8 cellular contexts compared by ENCODE assay signal in genomic region chr7:100583132-100584045, GRCh38. TPM values are rescaled to one million over a fixed set of nuclear protein-coding genes. Genes with fewer than 3 reads are reported as not detected.
A peak's percentile ranks its signal among the peaks of the same experiment; 100 is the strongest.
DNase-seq lines count a peak whose midpoint lies in the region; ATAC-seq and TF ChIP-seq lines count a peak whose summit lies in the region.

No MANE protein-coding gene starts in this region.

- DNase-seq in Calu3 (no peak), NOMO-1 treated with dmso at 0.1 percent for 144 hours (lab: John Stamatoyannopoulos, UW; ENCODE audit: unreplicated experiment) (peak; percentile 98), glutamatergic neuron (peak; percentile 30), DMS153 treated with DMSO at 0.1 percent for 48 hours (lab: John Stamatoyannopoulos, UW; ENCODE audit: unreplicated experiment) (no peak)
- DNase-seq in activated T-helper 1 cell treated with anti-CD3 and anti-CD28 coated beads, Interleukin-2, amount 50 U/mL, for 16 hours (ENCODE audit: low read depth in 1 of 2, low spot score in 1 of 2) = peak; percentile 35 to 46

- no TSS peak for BruUV-seq in Calu3 (replicated peaks; lab: Mats Ljungman, UMichigan)

- CTCF ChIA-PET in Calu3 (lab: Charles Lee) = no interaction called here

- peak overlapping the region; percentile 67 for H3K27ac ChIP-seq in rectal smooth muscle tissue (ENCODE audit: low read depth, low read length)

- peaks cover 25% of the 10 kb centered on the region for H3K36me3 ChIP-seq in rectal smooth muscle tissue (ENCODE audit: control insufficient read depth, insufficient read depth, low read length)

- TF ChIP-seq CTCF in Calu3 (IDR thresholded peaks at IDR 0.05; ENCODE audit: unreplicated experiment) (no peak), glutamatergic neuron (IDR thresholded peaks at IDR 0.05; ENCODE audit: partially characterized antibody, unreplicated experiment) (no peak)

- no peak overlapping the region for H3K9ac ChIP-seq in rectal smooth muscle tissue (ENCODE audit: low read length)

- H3K36me3 Mint-ChIP-seq in Calu3 (ENCODE audit: insufficient read depth, unreplicated experiment) (peaks cover 25% of the 10 kb centered on the region), glutamatergic neuron (ENCODE audit: unreplicated experiment) (no peaks in the 10 kb centered on the region)

- intact Hi-C loops in Calu3 (cut with micrococcal nuclease; ENCODE audit: unreplicated experiment) = no loop called here

- H3K4me3 ChIP-seq in rectal smooth muscle tissue (ENCODE audit: low read length) = peak overlapping the region; percentile 70

- ATAC-seq in HG03354 (IDR thresholded peaks at IDR 0.05; ENCODE audit: poor library complexity, severe bottlenecking, unreplicated experiment) (no peak), HG02571 (IDR thresholded peaks at IDR 0.05; ENCODE audit: unreplicated experiment) (no peak)

- peaks cover 10% of the 10 kb centered on the region for H3K4me1 ChIP-seq in rectal smooth muscle tissue (ENCODE audit: control insufficient read depth, insufficient read depth, low read length)

- no peaks in the 10 kb centered on the region for H3K27me3 ChIP-seq in rectal smooth muscle tissue (ENCODE audit: control insufficient read depth, insufficient read depth, low read length)

- H3K27ac Mint-ChIP-seq in Calu3 (ENCODE audit: unreplicated experiment) (no peak overlapping the region), glutamatergic neuron (ENCODE audit: unreplicated experiment) (peak overlapping the region; percentile 98)

- peaks cover 14% of the 10 kb centered on the region for H3K4me1 Mint-ChIP-seq in Calu3 (ENCODE audit: low read depth, unreplicated experiment)
- peaks cover 18% of the 10 kb centered on the region for H3K4me1 Mint-ChIP-seq in glutamatergic neuron (ENCODE audit: low read depth, unreplicated experiment)

- H3K9me3 Mint-ChIP-seq in Calu3 (ENCODE audit: low read depth, unreplicated experiment) (no peaks in the 10 kb centered on the region), glutamatergic neuron (ENCODE audit: unreplicated experiment) (peaks cover 12% of the 10 kb centered on the region)

- H3K27me3 Mint-ChIP-seq in Calu3 (ENCODE audit: unreplicated experiment) = no peaks in the 10 kb centered on the region
- H3K27me3 Mint-ChIP-seq in glutamatergic neuron (ENCODE audit: unreplicated experiment) = peaks cover 13% of the 10 kb centered on the region

- H3K4me3 Mint-ChIP-seq in Calu3 (ENCODE audit: low read depth, unreplicated experiment) (peak overlapping the region; percentile 91), glutamatergic neuron (ENCODE audit: unreplicated experiment) (peak overlapping the region; percentile 93)

RNA-seq across cellular contexts. Expression of gene LRCH4, which starts 2.5 kb away (rescaled TPM):
- total RNA-seq in Calu3 (2022) = 29.0 and 34.6 TPM in 2 replicates
- 166 TPM for total RNA-seq in glutamatergic neuron (ENCODE audit: unreplicated experiment)

RNA-seq across cellular contexts. Expression of gene FBXO24, which starts 2.7 kb away (rescaled TPM):
- total RNA-seq in Calu3 (2022) = 0.29 and 0.66 TPM in 2 replicates
- total RNA-seq in glutamatergic neuron (ENCODE audit: unreplicated experiment) = 0.49 TPM

RNA-seq across cellular contexts. Expression of gene SAP25, which starts 9.7 kb away (rescaled TPM):
- total RNA-seq in Calu3 (2022) (3.1 and 3.2 TPM in 2 replicates), glutamatergic neuron (ENCODE audit: unreplicated experiment) (8.0 TPM)

RNA-seq across cellular contexts. Expression of gene PCOLCE, which starts 18.8 kb away (rescaled TPM):
- total RNA-seq in Calu3 (2022) (4.4 and 6.1 TPM in 2 replicates), glutamatergic neuron (ENCODE audit: unreplicated experiment) (33.9 TPM)

RNA-seq across cellular contexts. Expression of gene MOSPD3, which starts 29.0 kb away (rescaled TPM):
- total RNA-seq in Calu3 (2022) = 11.7 and 14.6 TPM in 2 replicates
- total RNA-seq in glutamatergic neuron (ENCODE audit: unreplicated experiment) = 37.1 TPM

Comparison
In these comparisons a context has a peak if more than half of its experiments do, and no peak if none do; other contexts are left out.
1. DNase-seq: peak in NOMO-1 treated with dmso at 0.1 percent for 144 hours (single experiment), activated T-helper 1 cell treated with anti-CD3 and anti-CD28 coated beads, Interleukin-2, amount 50 U/mL, for 16 hours (2 of 2) and glutamatergic neuron (single experiment); none in Calu3 (single experiment) and DMS153 treated with DMSO at 0.1 percent for 48 hours (single experiment).